ENCODE assay signal across 2 cellular contexts in genomic region chr4:56728512-56728911, GRCh38.
TF ChIP-seq lines count a peak whose summit lies in the region.

No MANE protein-coding gene starts in this region.

TF ChIP-seq in SK-N-SH treated with all-trans-retinoic acid at 6 μM for 48 hours, 23 proteins besides CTCF, POLR2A, EP300 and RAD21 (continued from another document):
- TF ChIP-seq, protein P1, sequence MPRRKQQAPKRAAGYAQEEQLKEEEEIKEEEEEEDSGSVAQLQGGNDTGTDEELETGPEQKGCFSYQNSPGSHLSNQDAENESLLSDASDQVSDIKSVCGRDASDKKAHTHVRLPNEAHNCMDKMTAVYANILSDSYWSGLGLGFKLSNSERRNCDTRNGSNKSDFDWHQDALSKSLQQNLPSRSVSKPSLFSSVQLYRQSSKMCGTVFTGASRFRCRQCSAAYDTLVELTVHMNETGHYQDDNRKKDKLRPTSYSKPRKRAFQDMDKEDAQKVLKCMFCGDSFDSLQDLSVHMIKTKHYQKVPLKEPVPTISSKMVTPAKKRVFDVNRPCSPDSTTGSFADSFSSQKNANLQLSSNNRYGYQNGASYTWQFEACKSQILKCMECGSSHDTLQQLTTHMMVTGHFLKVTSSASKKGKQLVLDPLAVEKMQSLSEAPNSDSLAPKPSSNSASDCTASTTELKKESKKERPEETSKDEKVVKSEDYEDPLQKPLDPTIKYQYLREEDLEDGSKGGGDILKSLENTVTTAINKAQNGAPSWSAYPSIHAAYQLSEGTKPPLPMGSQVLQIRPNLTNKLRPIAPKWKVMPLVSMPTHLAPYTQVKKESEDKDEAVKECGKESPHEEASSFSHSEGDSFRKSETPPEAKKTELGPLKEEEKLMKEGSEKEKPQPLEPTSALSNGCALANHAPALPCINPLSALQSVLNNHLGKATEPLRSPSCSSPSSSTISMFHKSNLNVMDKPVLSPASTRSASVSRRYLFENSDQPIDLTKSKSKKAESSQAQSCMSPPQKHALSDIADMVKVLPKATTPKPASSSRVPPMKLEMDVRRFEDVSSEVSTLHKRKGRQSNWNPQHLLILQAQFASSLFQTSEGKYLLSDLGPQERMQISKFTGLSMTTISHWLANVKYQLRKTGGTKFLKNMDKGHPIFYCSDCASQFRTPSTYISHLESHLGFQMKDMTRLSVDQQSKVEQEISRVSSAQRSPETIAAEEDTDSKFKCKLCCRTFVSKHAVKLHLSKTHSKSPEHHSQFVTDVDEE (CRISPR knock-in tag; IDR thresholded peaks at IDR 0.05), result no peak
- no peak for TF ChIP-seq SNAI2 (CRISPR knock-in tag; IDR thresholded peaks at IDR 0.05)
- no peak for TF ChIP-seq ZNF8 (CRISPR knock-in tag; IDR thresholded peaks at IDR 0.05)
- TF ChIP-seq RARB (CRISPR knock-in tag; IDR thresholded peaks at IDR 0.05), result no peak

TF ChIP-seq in SK-N-SH, 30 proteins besides CTCF, POLR2A, EP300 and RAD21 (continued from another document):
- TF ChIP-seq CHD2 (IDR thresholded peaks at IDR 0.05; ENCODE audit: low read length, partially characterized antibody), result no peak
- TF ChIP-seq USF2 (IDR thresholded peaks at IDR 0.05; ENCODE audit: borderline replicate concordance, low read depth, low read length), result no peak
- TF ChIP-seq FOSL2 (IDR thresholded peaks at IDR 0.05; ENCODE audit: borderline replicate concordance, low read depth), result no peak
- no peak for TF ChIP-seq MXI1 (IDR thresholded peaks at IDR 0.05; ENCODE audit: low read depth, low read length)
- TF ChIP-seq FOXJ3 (CRISPR knock-in tag; IDR thresholded peaks at IDR 0.05), result no peak
- TF ChIP-seq YY1 (IDR thresholded peaks at IDR 0.05; ENCODE audit: low read depth), result no peak
